In genomic region chr15:90232196-90232595, GRCh38 we compare ENCODE assay signal across 12 cellular contexts. TPM values are rescaled to one million over a fixed set of nuclear protein-coding genes. Genes with fewer than 3 reads are reported as not detected.
DNase-seq lines count a peak whose midpoint lies in the region; ATAC-seq, FAIRE-seq and TF ChIP-seq lines count a peak whose summit lies in the region.
"Had no signal": no experiment of that assay in that cellular context is flagged by ENCODE, and none has a peak within 500 bp of the region (broad histone marks: within the 10 kb centered on the region; RNA-seq: fewer than 3 reads in every experiment).

No MANE protein-coding gene starts in this region.

- H3K36me3 Mint-ChIP-seq in activated T-helper 2 cell treated with anti-CD3 and anti-CD28 coated beads, Interferon-gamma antibody, Interleukin-2, Interleukin-4, amounts not matched to agents 10 μg/mL and 5 μg/mL and 100 μg/mL, durations not matched to agents 14 hours and 24 hours and 36 hours (ENCODE audit: low read depth) = peaks cover 52% of the 10 kb centered on the region

- 82% methylated on average over 13 of the region's 13 CpGs for WGBS in liver

- TF ChIP-seq POLR2A in H54 (IDR thresholded peaks at IDR 0.05; ENCODE audit: low read depth, low read length) = no peak

- no peaks in the 10 kb centered on the region for H3K9me3 ChIP-seq in liver (ENCODE audit: control insufficient read depth in 4 of 4, low read length in 3 of 4)

- no peaks in the 10 kb centered on the region for H3K27me3 ChIP-seq in liver (ENCODE audit: control insufficient read depth in 4 of 4, insufficient read depth in 4 of 4, low read length in 3 of 4)

- peak overlapping the region in 2 of 3 donors; percentile 53 to 89 for H3K4me3 ChIP-seq in liver (ENCODE audit: low read depth in 1 of 3, low read length in 3 of 3)

- H3K4me1 ChIP-seq in liver (ENCODE audit: control insufficient read depth in 4 of 4, insufficient read depth in 4 of 4, low read length in 3 of 4) = peaks cover 13 to 47% (median 35%) of the 10 kb centered on the region in 4 donors

- H3K4me3 Mint-ChIP-seq in activated T-helper 2 cell treated with anti-CD3 and anti-CD28 coated beads, Interferon-gamma antibody, Interleukin-2, Interleukin-4, amounts not matched to agents 10 μg/mL and 5 μg/mL and 100 μg/mL, durations not matched to agents 14 hours and 24 hours and 36 hours (ENCODE audit: low read depth) = peak overlapping the region; percentile 92

- intact Hi-C loops in activated T-helper 2 cell treated with anti-CD3 and anti-CD28 coated beads, Interferon-gamma antibody, Interleukin-2, Interleukin-4, amounts not matched to agents 10 μg/mL and 5 μg/mL and 100 μg/mL, durations not matched to agents 14 hours and 24 hours and 36 hours (cut with micrococcal nuclease) = loop anchor here (5.0 to 10.0 kb wide), 4 partner anchors 60 to 703 kb away; partner anchors contain the start of genes HDDC3 and UNC45A

- peaks cover 11 to 25% (median 18%) of the 10 kb centered on the region in 4 donors for H3K36me3 ChIP-seq in liver (ENCODE audit: control insufficient read depth in 4 of 4, insufficient read depth in 3 of 4, low read depth in 1 of 4, low read length in 3 of 4)

- no peak for ATAC-seq in GM18498 (IDR thresholded peaks at IDR 0.05; ENCODE audit: unreplicated experiment)

- no peak for TF ChIP-seq CTCF in liver (IDR thresholded peaks at IDR 0.05; ENCODE audit: low read depth, low read length, missing input control)

- H3K9me3 Mint-ChIP-seq in activated T-helper 2 cell treated with anti-CD3 and anti-CD28 coated beads, Interferon-gamma antibody, Interleukin-2, Interleukin-4, amounts not matched to agents 10 μg/mL and 5 μg/mL and 100 μg/mL, durations not matched to agents 14 hours and 24 hours and 36 hours = no peaks in the 10 kb centered on the region

- TF ChIP-seq RAD21 in liver (IDR thresholded peaks at IDR 0.05) = no peak

- peaks cover 35% of the 10 kb centered on the region for H3K4me1 Mint-ChIP-seq in activated T-helper 2 cell treated with anti-CD3 and anti-CD28 coated beads, Interferon-gamma antibody, Interleukin-2, Interleukin-4, amounts not matched to agents 10 μg/mL and 5 μg/mL and 100 μg/mL, durations not matched to agents 14 hours and 24 hours and 36 hours (ENCODE audit: low read depth)

- peak overlapping the region in 1 of 2 donors; percentile 90 for H3K9ac ChIP-seq in liver (ENCODE audit: low read depth in 1 of 2, low read length in 2 of 2)

- DNase-seq in stimulated activated CD4-positive, alpha-beta T cell treated with anti-CD3 and anti-CD28 coated beads, Interleukin-2, amount 100 ng/mL, for 4 hours (ENCODE audit: low read depth) = peak; percentile 13
- DNase-seq in stimulated activated CD4-positive, alpha-beta T cell treated with anti-CD3 and anti-CD28 coated beads, Interleukin-4, amount 100 ng/mL, for 24 hours = no peak
- DNase-seq in activated T-helper 2 cell treated with anti-CD3 and anti-CD28 coated beads, Interferon-gamma antibody, Interleukin-2, Interleukin-4, amounts not matched to agents 10 μg/mL and 5 μg/mL and 100 μg/mL, durations not matched to agents 14 hours and 24 hours and 36 hours (ENCODE audit: low spot score) = no peak
- DNase-seq in NCI-H524 treated with DMSO at 0.1 percent for 48 hours (lab: John Stamatoyannopoulos, UW) (no peak), H54 (ENCODE audit: insufficient read length, low spot score) (no peak), germinal center (ENCODE audit: low spot score) (no peak)
- DNase-seq: activated gamma-delta T cell treated with Interleukin-2 at 50 U/mL for 16 hours, DMS79, GOT3, NCI-H510A treated with DMSO at 0.1 percent for 48 hours had no signal

- H3K27ac Mint-ChIP-seq in activated T-helper 2 cell treated with anti-CD3 and anti-CD28 coated beads, Interferon-gamma antibody, Interleukin-2, Interleukin-4, amounts not matched to agents 10 μg/mL and 5 μg/mL and 100 μg/mL, durations not matched to agents 14 hours and 24 hours and 36 hours = peak overlapping the region; percentile 86

- no peaks in the 10 kb centered on the region for H3K27me3 Mint-ChIP-seq in activated T-helper 2 cell treated with anti-CD3 and anti-CD28 coated beads, Interferon-gamma antibody, Interleukin-2, Interleukin-4, amounts not matched to agents 10 μg/mL and 5 μg/mL and 100 μg/mL, durations not matched to agents 14 hours and 24 hours and 36 hours (ENCODE audit: low read depth)

- FAIRE-seq in H54 (lab: Jason Lieb, UNC) = no peak

- peak overlapping the region; percentile 96 to 97 for H3K27ac ChIP-seq in liver (ENCODE audit: low read depth in 1 of 2, low read length in 2 of 2)

TF ChIP-seq in liver, 16 proteins besides CTCF, POLR2A, EP300 and RAD21 (continues in another document):
- TF ChIP-seq, protein P1, sequence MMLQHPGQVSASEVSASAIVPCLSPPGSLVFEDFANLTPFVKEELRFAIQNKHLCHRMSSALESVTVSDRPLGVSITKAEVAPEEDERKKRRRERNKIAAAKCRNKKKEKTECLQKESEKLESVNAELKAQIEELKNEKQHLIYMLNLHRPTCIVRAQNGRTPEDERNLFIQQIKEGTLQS (IDR thresholded peaks at IDR 0.05) = no peak
- TF ChIP-seq, protein P2, sequence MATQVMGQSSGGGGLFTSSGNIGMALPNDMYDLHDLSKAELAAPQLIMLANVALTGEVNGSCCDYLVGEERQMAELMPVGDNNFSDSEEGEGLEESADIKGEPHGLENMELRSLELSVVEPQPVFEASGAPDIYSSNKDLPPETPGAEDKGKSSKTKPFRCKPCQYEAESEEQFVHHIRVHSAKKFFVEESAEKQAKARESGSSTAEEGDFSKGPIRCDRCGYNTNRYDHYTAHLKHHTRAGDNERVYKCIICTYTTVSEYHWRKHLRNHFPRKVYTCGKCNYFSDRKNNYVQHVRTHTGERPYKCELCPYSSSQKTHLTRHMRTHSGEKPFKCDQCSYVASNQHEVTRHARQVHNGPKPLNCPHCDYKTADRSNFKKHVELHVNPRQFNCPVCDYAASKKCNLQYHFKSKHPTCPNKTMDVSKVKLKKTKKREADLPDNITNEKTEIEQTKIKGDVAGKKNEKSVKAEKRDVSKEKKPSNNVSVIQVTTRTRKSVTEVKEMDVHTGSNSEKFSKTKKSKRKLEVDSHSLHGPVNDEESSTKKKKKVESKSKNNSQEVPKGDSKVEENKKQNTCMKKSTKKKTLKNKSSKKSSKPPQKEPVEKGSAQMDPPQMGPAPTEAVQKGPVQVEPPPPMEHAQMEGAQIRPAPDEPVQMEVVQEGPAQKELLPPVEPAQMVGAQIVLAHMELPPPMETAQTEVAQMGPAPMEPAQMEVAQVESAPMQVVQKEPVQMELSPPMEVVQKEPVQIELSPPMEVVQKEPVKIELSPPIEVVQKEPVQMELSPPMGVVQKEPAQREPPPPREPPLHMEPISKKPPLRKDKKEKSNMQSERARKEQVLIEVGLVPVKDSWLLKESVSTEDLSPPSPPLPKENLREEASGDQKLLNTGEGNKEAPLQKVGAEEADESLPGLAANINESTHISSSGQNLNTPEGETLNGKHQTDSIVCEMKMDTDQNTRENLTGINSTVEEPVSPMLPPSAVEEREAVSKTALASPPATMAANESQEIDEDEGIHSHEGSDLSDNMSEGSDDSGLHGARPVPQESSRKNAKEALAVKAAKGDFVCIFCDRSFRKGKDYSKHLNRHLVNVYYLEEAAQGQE (IDR thresholded peaks at IDR 0.05) = no peak
- TF ChIP-seq GABPA (IDR thresholded peaks at IDR 0.05 in 1 of 2, conservative IDR thresholded peaks at IDR 0.05 in 1 of 2) (no peak), HNF4A (conservative IDR thresholded peaks at IDR 0.05) (no peak), HNF4G (IDR thresholded peaks at IDR 0.05) (no peak), FOXA1 (IDR thresholded peaks at IDR 0.05) (no peak), SP1 (IDR thresholded peaks at IDR 0.05) (no peak), TAF1 (conservative IDR thresholded peaks at IDR 0.05) (no peak), YY1 (IDR thresholded peaks at IDR 0.05) (no peak), JUND (IDR thresholded peaks at IDR 0.05) (no peak), RXRA (IDR thresholded peaks at IDR 0.05) (no peak), FOXA2 (IDR thresholded peaks at IDR 0.05) (no peak)

RNA-seq across cellular contexts. Expression of gene CIB1, which starts 1.5 kb away (rescaled TPM):
- total RNA-seq in activated T-helper 2 cell treated with anti-CD3 and anti-CD28 coated beads, Interferon-gamma antibody, Interleukin-2, Interleukin-4, amounts not matched to agents 10 μg/mL and 5 μg/mL and 100 μg/mL, durations not matched to agents 14 hours and 24 hours and 36 hours = 159 and 162 TPM in 2 replicates
- 10 to 100 TPM; 14.9 to 19.5 TPM for total RNA-seq in liver
- 100 to 1,000 TPM in 1 of 2 donors, 10 to 100 TPM in 1; 79.1 to 107 TPM for polyA plus RNA-seq in liver

RNA-seq across cellular contexts. Expression of gene GDPGP1, which starts 1.8 kb away (rescaled TPM):
- total RNA-seq in activated T-helper 2 cell treated with anti-CD3 and anti-CD28 coated beads, Interferon-gamma antibody, Interleukin-2, Interleukin-4, amounts not matched to agents 10 μg/mL and 5 μg/mL and 100 μg/mL, durations not matched to agents 14 hours and 24 hours and 36 hours = 11.4 and 12.0 TPM in 2 replicates
- 1 to 10 TPM; 6.7 to 8.6 TPM for total RNA-seq in liver
- polyA plus RNA-seq in liver = 1 to 10 TPM; 2.5 to 3.5 TPM

RNA-seq across cellular contexts. Expression of gene TTLL13, which starts 17.2 kb away (rescaled TPM):
- 0.34 and 1.3 TPM in 2 replicates for total RNA-seq in activated T-helper 2 cell treated with anti-CD3 and anti-CD28 coated beads, Interferon-gamma antibody, Interleukin-2, Interleukin-4, amounts not matched to agents 10 μg/mL and 5 μg/mL and 100 μg/mL, durations not matched to agents 14 hours and 24 hours and 36 hours
- total RNA-seq in liver = under 1 TPM in 1 of 2 donors, not detected in 1; 0.08 TPM
- under 1 TPM in 1 of 2 donors, not detected in 1; 0.17 TPM for polyA plus RNA-seq in liver

RNA-seq across cellular contexts. Expression of gene SEMA4B, which starts 31.1 kb away (rescaled TPM):
- 28.3 and 30.2 TPM in 2 replicates for total RNA-seq in activated T-helper 2 cell treated with anti-CD3 and anti-CD28 coated beads, Interferon-gamma antibody, Interleukin-2, Interleukin-4, amounts not matched to agents 10 μg/mL and 5 μg/mL and 100 μg/mL, durations not matched to agents 14 hours and 24 hours and 36 hours
- total RNA-seq in liver = 10 to 100 TPM; 38.8 to 52.2 TPM
- polyA plus RNA-seq in liver = 10 to 100 TPM; 14.3 to 15.2 TPM

RNA-seq across cellular contexts. Expression of gene NGRN, which starts 33.3 kb away (rescaled TPM):
- total RNA-seq in activated T-helper 2 cell treated with anti-CD3 and anti-CD28 coated beads, Interferon-gamma antibody, Interleukin-2, Interleukin-4, amounts not matched to agents 10 μg/mL and 5 μg/mL and 100 μg/mL, durations not matched to agents 14 hours and 24 hours and 36 hours = 37.1 and 40.3 TPM in 2 replicates
- 10 to 100 TPM; 22.8 to 26.6 TPM for total RNA-seq in liver
- polyA plus RNA-seq in liver = 10 to 100 TPM; 24.3 to 25.4 TPM
